In genomic region chr11:94128171-94128745, GRCh38 we compare ENCODE assay signal across 8 cellular contexts. TPM values are rescaled to one million over a fixed set of nuclear protein-coding genes. Genes with fewer than 3 reads are reported as not detected.
DNase-seq lines count a peak whose midpoint lies in the region; ATAC-seq and TF ChIP-seq lines count a peak whose summit lies in the region.

No MANE protein-coding gene starts in this region.

- H3K36me3 Mint-ChIP-seq in effector memory CD8-positive, alpha-beta T cell (ENCODE audit: insufficient read depth): peaks cover 9% of the 10 kb centered on the region

- no peaks in the 10 kb centered on the region for H3K9me2 ChIP-seq in PC-9 (ENCODE audit: insufficient read depth)

- TF ChIP-seq CTCF in PC-9 (conservative IDR thresholded peaks at IDR 0.05): no peak

- H3K9me3 Mint-ChIP-seq in effector memory CD8-positive, alpha-beta T cell: no peaks in the 10 kb centered on the region

- peaks cover 63% of the 10 kb centered on the region for H3K79me2 ChIP-seq in PC-9 (ENCODE audit: low read depth)

- intact Hi-C loops in PC-9 (cut with micrococcal nuclease; ENCODE audit: unreplicated experiment) (loop anchor here (1.0 to 5.0 kb wide), 2 partner anchors 24 to 364 kb away; partner anchors contain the start of genes ANKRD49 and MRE11), aorta (cut with DNase I) (loop anchor here in 1 of 2 donors (2.0 kb wide), 1 partner anchor 25 kb away; no protein-coding TSS in a partner anchor)

- H3K4me2 ChIP-seq in BLaER1 treated with 17β-estradiol and CSF1 and Interleukin-3, amounts not matched to agents 10 nM and 100 nM: peak overlapping the region; percentile 86 to 96 (median 90)
- peak overlapping the region; percentile 94 for H3K4me2 ChIP-seq in PC-9

- BruUV-seq in PC-9 (replicated peaks; lab: Mats Ljungman, UMichigan): TSS peak; percentile 69

- no peaks in the 10 kb centered on the region for H3K27me3 ChIP-seq in BLaER1 treated with 17β-estradiol and CSF1 and Interleukin-3, amounts not matched to agents 10 nM and 100 nM
- no peaks in the 10 kb centered on the region for H3K27me3 ChIP-seq in PC-9 (ENCODE audit: insufficient read depth, low read depth)
- H3K27me3 ChIP-seq in mucosa of stomach (ENCODE audit: control insufficient read depth, insufficient read depth, low read length): no peaks in the 10 kb centered on the region
- no peaks in the 10 kb centered on the region for H3K27me3 ChIP-seq in aorta (ENCODE audit: control insufficient read depth in 1 of 2, insufficient read depth in 2 of 2, low read length in 1 of 2)

- H3K27ac ChIP-seq in BLaER1 treated with 17β-estradiol and CSF1 and Interleukin-3, amounts not matched to agents 10 nM and 100 nM: peak overlapping the region; percentile 72 to 94 (median 92); a peak in 21 of 22 replicates
- H3K27ac ChIP-seq in PC-9 (peak overlapping the region; percentile 86), aorta (ENCODE audit: low read depth in 1 of 2, low read length in 2 of 2) (peak overlapping the region; percentile 12 to 97)

- H3K4me3 ChIP-seq in BLaER1 treated with 17β-estradiol and CSF1 and Interleukin-3, amounts not matched to agents 10 nM and 100 nM: peak overlapping the region; percentile 75 to 95 (median 85)
- peak overlapping the region; percentile 92 for H3K4me3 ChIP-seq in PC-9
- H3K4me3 ChIP-seq in mucosa of stomach (ENCODE audit: low read length): peak overlapping the region; percentile 92
- peak overlapping the region; percentile 82 to 85 for H3K4me3 ChIP-seq in aorta (ENCODE audit: low read length in 2 of 2)

- DNase-seq in PC-9 (no peak), aorta (peak in 1 of 2 donors; percentile 77), T-helper 9 cell (no peak)
- DNase-seq in effector memory CD8-positive, alpha-beta T cell: no peak

- CTCF ChIA-PET in PC-9 (lab: Charles Lee): no interaction called here

- WGBS in aorta, 2 donors: 1% methylated on average over 24 of the region's 24 CpGs

- H3K36me3 ChIP-seq in BLaER1 treated with 17β-estradiol and CSF1 and Interleukin-3, amounts not matched to agents 10 nM and 100 nM: peaks cover 0 to 3% (median 0%) of the 10 kb centered on the region in 11 experiments; a peak in 4 of 22 replicates
- H3K36me3 ChIP-seq in PC-9 (ENCODE audit: low read depth) (no peaks in the 10 kb centered on the region), mucosa of stomach (ENCODE audit: control insufficient read depth, insufficient read depth, low read length) (no peaks in the 10 kb centered on the region), aorta (ENCODE audit: control insufficient read depth in 1 of 2, insufficient read depth in 2 of 2, low read length in 1 of 2) (no peaks in the 10 kb centered on the region)

- ATAC-seq in GM18907 (IDR thresholded peaks at IDR 0.05; ENCODE audit: unreplicated experiment) (peak; percentile 31), HG03135 (IDR thresholded peaks at IDR 0.05; ENCODE audit: unreplicated experiment) (peak; percentile 18), aorta (ENCODE audit: low FRiP score) (peak; percentile 53)
- ATAC-seq in effector memory CD8-positive, alpha-beta T cell (replicated peaks): peak; percentile 41

- peaks cover 0 to 39% (median 30%) of the 10 kb centered on the region in 11 experiments; a peak in 19 of 22 replicates for H4K20me1 ChIP-seq in BLaER1 treated with 17β-estradiol and CSF1 and Interleukin-3, amounts not matched to agents 10 nM and 100 nM
- H4K20me1 ChIP-seq in PC-9 (ENCODE audit: insufficient read depth): no peaks in the 10 kb centered on the region

- H3K4me1 ChIP-seq in BLaER1 treated with 17β-estradiol and CSF1 and Interleukin-3, amounts not matched to agents 10 nM and 100 nM: peaks cover 48 to 54% (median 51%) of the 10 kb centered on the region in 10 experiments
- H3K4me1 ChIP-seq in PC-9 (replicated peaks; ENCODE audit: insufficient read depth) (peaks cover 51% of the 10 kb centered on the region), mucosa of stomach (ENCODE audit: control insufficient read depth, insufficient read depth, low read length) (peaks cover 23% of the 10 kb centered on the region), aorta (ENCODE audit: control insufficient read depth in 1 of 2, insufficient read depth in 2 of 2, low read length in 2 of 2) (peaks cover 6 to 10% of the 10 kb centered on the region in 2 donors)

- peak overlapping the region; percentile 83 to 96 (median 92) for H3K9ac ChIP-seq in BLaER1 treated with 17β-estradiol and CSF1 and Interleukin-3, amounts not matched to agents 10 nM and 100 nM
- H3K9ac ChIP-seq in mucosa of stomach (ENCODE audit: low read length): peak overlapping the region; percentile 81

- no peak overlapping the region for H3K4me3 Mint-ChIP-seq in effector memory CD8-positive, alpha-beta T cell

- peaks cover 10 to 28% (median 20%) of the 10 kb centered on the region in 11 experiments; a peak in 20 of 22 replicates for H3K9me3 ChIP-seq in BLaER1 treated with 17β-estradiol and CSF1 and Interleukin-3, amounts not matched to agents 10 nM and 100 nM (replicated peaks in 1 of 11)
- H3K9me3 ChIP-seq in PC-9 (ENCODE audit: insufficient read depth, low read depth) (no peaks in the 10 kb centered on the region), mucosa of stomach (ENCODE audit: control insufficient read depth, low read length) (no peaks in the 10 kb centered on the region), aorta (ENCODE audit: control insufficient read depth, low read length) (no peaks in the 10 kb centered on the region)

- H3K4me1 Mint-ChIP-seq in effector memory CD8-positive, alpha-beta T cell (ENCODE audit: low read depth in 2 of 2): peaks cover 14 to 18% of the 10 kb centered on the region in 2 donors

- POLR2A ChIA-PET in PC-9 (lab: Charles Lee; ENCODE audit: unreplicated experiment): interaction anchor here (0.5 to 1.4 kb wide), 5 partner anchors 16 to 1622 kb away, joined by 3 to 9 read pairs (median 5); partner anchors contain the start of genes C11orf54 and TAF1D

- peaks cover 41% of the 10 kb centered on the region for H3F3A ChIP-seq in PC-9 (ENCODE audit: insufficient read depth, low read depth)

- H2AFZ ChIP-seq in PC-9: peak overlapping the region; percentile 93

- H3K27me3 Mint-ChIP-seq in effector memory CD8-positive, alpha-beta T cell: peaks cover 0 to 7% of the 10 kb centered on the region in 2 donors

- no peak overlapping the region for H3K27ac Mint-ChIP-seq in effector memory CD8-positive, alpha-beta T cell

RNA-seq across cellular contexts. Expression of gene PANX1, which starts 0.4 kb away (rescaled TPM):
- total RNA-seq in PC-9 (2021) (10.5 and 12.6 TPM in 2 replicates), aorta (10 to 100 TPM; 25.5 to 29.3 TPM)
- 1 to 10 TPM; 7.0 to 8.1 TPM for polyA plus RNA-seq in aorta
